ENCODE assay signal across 19 cellular contexts in genomic region chr4:168551211-168551610, GRCh38. TPM values are rescaled to one million over a fixed set of nuclear protein-coding genes. Genes with fewer than 3 reads are reported as not detected.
A peak's percentile ranks its signal among the peaks of the same experiment; 100 is the strongest.
DNase-seq lines count a peak whose midpoint lies in the region; ATAC-seq, FAIRE-seq and TF ChIP-seq lines count a peak whose summit lies in the region.
"Had no signal": no experiment of that assay in that cellular context is flagged by ENCODE, and none has a peak within 500 bp of the region (broad histone marks: within the 10 kb centered on the region; RNA-seq: fewer than 3 reads in every experiment).

No MANE protein-coding gene starts in this region.

- H3K79me2 ChIP-seq in mammary epithelial cell (ENCODE audit: insufficient read depth, low read length): no peaks in the 10 kb centered on the region
- H3K79me2 ChIP-seq in keratinocyte (ENCODE audit: control insufficient read depth, insufficient read depth, low read length): no peaks in the 10 kb centered on the region

- H4K20me1 ChIP-seq in mammary epithelial cell (ENCODE audit: insufficient read depth, low read length) (no peaks in the 10 kb centered on the region), keratinocyte (ENCODE audit: control insufficient read depth, extremely low read depth, insufficient read depth, low read length) (no peaks in the 10 kb centered on the region)

- H3K36me3 Mint-ChIP-seq in activated T-cell treated with anti-CD3 and anti-CD28 coated beads, Interleukin-2, amount 50 U/mL, for 4 hours (ENCODE audit: insufficient read depth): no peaks in the 10 kb centered on the region
- no peaks in the 10 kb centered on the region for H3K36me3 Mint-ChIP-seq in naive thymus-derived CD8-positive, alpha-beta T cell
- H3K36me3 Mint-ChIP-seq: IgD-negative memory B cell, mesothelial cell of epicardium had no signal

- 24% methylated on average over 1 of the region's 1 CpG for WGBS in mammary epithelial cell (ENCODE audit: low coverage, missing lambda C conversion rate)
- WGBS in ovary, 3 donors: 88 to 94% (median 94%) methylated on average over 1 of the region's 1 CpG

- no peak overlapping the region for H2AFZ ChIP-seq in mammary epithelial cell (ENCODE audit: low read depth, low read length)
- H2AFZ ChIP-seq in keratinocyte (ENCODE audit: control insufficient read depth, low read length): no peak overlapping the region

- dilution Hi-C loops in mammary epithelial cell (cut with HindIII; ENCODE audit: low sequenced_read_pairs) (loop anchor here (25.0 kb wide), 1 partner anchor 239 kb away; the partner anchor contains the start of gene DDX60), keratinocyte (cut with MboI; ENCODE audit: extremely low pct_ligation_motif_present, low sequenced_read_pairs) (no loop called here)

- H3K4me1 ChIP-seq in mammary epithelial cell (ENCODE audit: insufficient read depth, low read length): peaks cover 24% of the 10 kb centered on the region
- H3K4me1 ChIP-seq in keratinocyte (ENCODE audit: control insufficient read depth, extremely low read depth, insufficient read depth, low read length): peaks cover 20% of the 10 kb centered on the region
- peaks cover 1% of the 10 kb centered on the region for H3K4me1 ChIP-seq in ovary (ENCODE audit: insufficient read depth)
- H3K4me1 ChIP-seq: spleen had no signal

- no peaks in the 10 kb centered on the region for H3K9me3 ChIP-seq in mammary epithelial cell (replicated peaks; ENCODE audit: insufficient read depth, low read length)
- no peaks in the 10 kb centered on the region for H3K9me3 ChIP-seq in keratinocyte (ENCODE audit: control insufficient read depth, low read depth, low read length)
- H3K9me3 ChIP-seq in ovary: no peaks in the 10 kb centered on the region
- H3K9me3 ChIP-seq: spleen had no signal

- TF ChIP-seq CTCF in AG10803 (conservative IDR thresholded peaks at IDR 0.05; ENCODE audit: low read length) (no peak), mammary epithelial cell (conservative IDR thresholded peaks at IDR 0.05 in 1 of 2, IDR thresholded peaks at IDR 0.05 in 1 of 2; ENCODE audit: extremely low read depth in 1 of 2, insufficient read depth in 1 of 2, low read depth in 1 of 2, low read length in 2 of 2) (no peak), keratinocyte (optimal IDR thresholded peaks at IDR 0.05 in 1 of 3, IDR thresholded peaks at IDR 0.05 in 1 of 3, conservative IDR thresholded peaks at IDR 0.05 in 1 of 3; ENCODE audit: extremely low read depth in 1 of 3, insufficient read depth in 2 of 3, low read length in 3 of 3) (no peak), ovary (IDR thresholded peaks at IDR 0.05) (no peak)

- no peaks in the 10 kb centered on the region for H3K36me3 ChIP-seq in mammary epithelial cell (ENCODE audit: insufficient read depth, low read length)
- no peaks in the 10 kb centered on the region for H3K36me3 ChIP-seq in keratinocyte (ENCODE audit: control insufficient read depth in 2 of 2, extremely low read depth in 1 of 2, insufficient read depth in 2 of 2, low read length in 2 of 2)
- H3K36me3 ChIP-seq in ovary: no peaks in the 10 kb centered on the region
- H3K36me3 ChIP-seq: spleen had no signal

- no peak overlapping the region for H3K9ac ChIP-seq in mammary epithelial cell (ENCODE audit: insufficient read depth, low read length)
- no peak overlapping the region for H3K9ac ChIP-seq in keratinocyte (ENCODE audit: control insufficient read depth, extremely low read depth, insufficient read depth, low read length)

- no peak overlapping the region for H3K27ac Mint-ChIP-seq in naive thymus-derived CD8-positive, alpha-beta T cell
- H3K27ac Mint-ChIP-seq: activated B cell treated with CpG ODN at 0.5 μM for 24 hours, B cell, endodermal cell, IgD-negative memory B cell had no signal

- FAIRE-seq in keratinocyte (lab: Jason Lieb, UNC): no peak

- peak; percentile 92 for DNase-seq in AG10803 (ENCODE audit: low read depth)
- peak; percentile 86 for DNase-seq in M059J (ENCODE audit: low read depth)
- DNase-seq in mammary epithelial cell: peak; percentile 80
- peak; percentile 45 for DNase-seq in keratinocyte (ENCODE audit: low read depth, low spot score)
- DNase-seq in activated T-cell treated with anti-CD3 and anti-CD28 coated beads, Interleukin-2, amount 50 U/mL, for 4 hours: no peak
- DNase-seq in naive thymus-derived CD8-positive, alpha-beta T cell: no peak
- no peak for DNase-seq in ovary
- DNase-seq: activated B cell treated with CpG ODN at 0.5 μM for 24 hours; activated gamma-delta T cell treated with Interleukin-2 at 50 U/mL for 16 hours; endodermal cell; islet precursor cell; occipital lobe; spleen; stimulated activated naive CD4-positive, alpha-beta T cell treated with Interleukin-2 at 50 U/mL for 16 hours had no signal

- no peaks in the 10 kb centered on the region for H3K9me1 ChIP-seq in keratinocyte (ENCODE audit: control insufficient read depth, extremely low read depth, insufficient read depth, low read length)

- no peaks in the 10 kb centered on the region for H3K27me3 ChIP-seq in mammary epithelial cell (ENCODE audit: insufficient read depth, low read length)
- H3K27me3 ChIP-seq in keratinocyte (ENCODE audit: control insufficient read depth, extremely low read depth, insufficient read depth, low read length): no peaks in the 10 kb centered on the region
- no peaks in the 10 kb centered on the region for H3K27me3 ChIP-seq in ovary
- H3K27me3 ChIP-seq: cardiac muscle cell, spleen had no signal

- H3K9me3 Mint-ChIP-seq in activated T-cell treated with anti-CD3 and anti-CD28 coated beads, Interleukin-2, amount 50 U/mL, for 4 hours: no peaks in the 10 kb centered on the region
- H3K9me3 Mint-ChIP-seq in naive thymus-derived CD8-positive, alpha-beta T cell: no peaks in the 10 kb centered on the region
- H3K9me3 Mint-ChIP-seq: activated B cell treated with CpG ODN at 0.5 μM for 24 hours, endodermal cell, IgD-negative memory B cell, mesothelial cell of epicardium had no signal

- H3K27ac ChIP-seq in mammary epithelial cell (ENCODE audit: insufficient read depth, low read depth, low read length) (peak overlapping the region; percentile 93), keratinocyte (ENCODE audit: control insufficient read depth, insufficient read depth, low read length) (peak overlapping the region; percentile 45), ovary (no peak overlapping the region)
- H3K27ac ChIP-seq: cardiac muscle cell, spleen had no signal

- BruUV-seq in mammary epithelial cell (replicated peaks; lab: Mats Ljungman, UMichigan): no TSS peak

- peak overlapping the region; percentile 59 for H3K4me2 ChIP-seq in mammary epithelial cell (ENCODE audit: insufficient read depth, low read depth, low read length)
- peak overlapping the region; percentile 4 for H3K4me2 ChIP-seq in keratinocyte (ENCODE audit: control insufficient read depth, extremely low read depth, insufficient read depth, low read depth, low read length)

- H3K4me3 ChIP-seq in AG10803 (ENCODE audit: low read length): no peak overlapping the region
- no peak overlapping the region for H3K4me3 ChIP-seq in mammary epithelial cell (replicated peaks in 1 of 3; ENCODE audit: insufficient read depth in 1 of 3, low read depth in 2 of 3, low read length in 3 of 3)
- H3K4me3 ChIP-seq in keratinocyte (ENCODE audit: control insufficient read depth in 2 of 3, extremely low read depth in 1 of 3, insufficient read depth in 2 of 3, low read depth in 1 of 3, low read length in 3 of 3): no peak overlapping the region
- no peak overlapping the region for H3K4me3 ChIP-seq in ovary
- H3K4me3 ChIP-seq: cardiac muscle cell, spleen had no signal

- no peak for ATAC-seq in activated T-cell treated with anti-CD3 and anti-CD28 coated beads, Interleukin-2, amount 50 U/mL, for 4 hours
- no peak for ATAC-seq in naive thymus-derived CD8-positive, alpha-beta T cell
- no peak for ATAC-seq in GM21381 (IDR thresholded peaks at IDR 0.05; ENCODE audit: unreplicated experiment)

- TF ChIP-seq EP300 in ovary (IDR thresholded peaks at IDR 0.05): no peak

- H3K4me3 Mint-ChIP-seq in activated T-cell treated with anti-CD3 and anti-CD28 coated beads, Interleukin-2, amount 50 U/mL, for 4 hours: no peak overlapping the region
- no peak overlapping the region for H3K4me3 Mint-ChIP-seq in naive thymus-derived CD8-positive, alpha-beta T cell
- H3K4me3 Mint-ChIP-seq: activated B cell treated with CpG ODN at 0.5 μM for 24 hours, B cell, endodermal cell, IgD-negative memory B cell, mesothelial cell of epicardium had no signal

- TF ChIP-seq POLR2A in ovary (IDR thresholded peaks at IDR 0.05): no peak

- peaks cover 3% of the 10 kb centered on the region for H3K27me3 Mint-ChIP-seq in activated T-cell treated with anti-CD3 and anti-CD28 coated beads, Interleukin-2, amount 50 U/mL, for 4 hours (ENCODE audit: low read depth)
- H3K27me3 Mint-ChIP-seq in naive thymus-derived CD8-positive, alpha-beta T cell: peaks cover 0 to 7% (median 3%) of the 10 kb centered on the region in 5 donors
- H3K27me3 Mint-ChIP-seq: IgD-negative memory B cell had no signal

- CTCF ChIA-PET in mammary epithelial cell (lab: Charles Lee; ENCODE audit: low non-redundant PET): no interaction called here

- in situ Hi-C loops in mammary epithelial cell (cut with MboI; ENCODE audit: low sequenced_read_pairs in 2 of 2): no loop called here

- intact Hi-C loops in mammary epithelial cell (cut with micrococcal nuclease): loop anchor here (5.0 kb wide), 1 partner anchor 64 kb away; no protein-coding TSS in a partner anchor
- intact Hi-C loops in ovary (cut with DNase I): no loop called here

- POLR2A ChIA-PET in naive thymus-derived CD8-positive, alpha-beta T cell (lab: Charles Lee): no interaction called here

- H3K4me1 Mint-ChIP-seq in activated T-cell treated with anti-CD3 and anti-CD28 coated beads, Interleukin-2, amount 50 U/mL, for 4 hours (ENCODE audit: low read depth): no peaks in the 10 kb centered on the region
- no peaks in the 10 kb centered on the region for H3K4me1 Mint-ChIP-seq in naive thymus-derived CD8-positive, alpha-beta T cell
- H3K4me1 Mint-ChIP-seq: activated B cell treated with CpG ODN at 0.5 μM for 24 hours, B cell, IgD-negative memory B cell had no signal

RNA-seq across cellular contexts. Expression of gene PALLD, which starts 54.4 kb away (rescaled TPM):
- 21.6 and 46.0 TPM in 2 replicates for total RNA-seq in M059J (2014; rRNA removed; shearing (Covaris generic))
- total RNA-seq in mammary epithelial cell (100 to 1,000 TPM; 296 to 380 TPM), ovary (100 to 1,000 TPM in 5 of 7 donors, 10 to 100 TPM in 2; 96.8 to 229 (median 137) TPM)
- polyA plus RNA-seq in mammary epithelial cell (122 TPM), keratinocyte (83.5 to 152 TPM (median 136 TPM) in 3 replicates), ovary (100 to 1,000 TPM; 101 to 605 TPM)
- polyA minus RNA-seq in mammary epithelial cell (433 TPM), keratinocyte (116 to 231 TPM (median 181 TPM) in 3 replicates)
- polyA plus RNA-seq in keratinocyte (2011; ENCODE audit: low read depth): 223 TPM
- 142 and 178 TPM in 2 replicates for polyA plus RNA-seq in keratinocyte (2011; cell fraction: cytosol; rRNA removed)
- 226 and 245 TPM in 2 replicates for polyA plus RNA-seq in keratinocyte (2011; cell fraction: nucleus; rRNA removed)
- polyA plus RNA-seq in keratinocyte (2012; ENCODE audit: low replicate concordance): 131 and 170 TPM in 2 replicates
- 139 TPM for polyA minus RNA-seq in keratinocyte (2011; cell fraction: cytosol; rRNA and poly(A)+ RNA removed)
- 133 and 295 TPM in 2 replicates for polyA minus RNA-seq in keratinocyte (2011; cell fraction: nucleus; rRNA and poly(A)+ RNA removed)
- 1 to 10 TPM in 2 of 3 donors, under 1 TPM in 1; 0.94 to 2.4 (median 1.2) TPM for total RNA-seq in activated T-cell treated with anti-CD3 and anti-CD28 coated beads, Interleukin-2, amount 50 U/mL, for 4 hours
- total RNA-seq in naive thymus-derived CD8-positive, alpha-beta T cell: under 1 TPM; 0.08 to 0.34 TPM
- under 1 TPM in 1 of 3 donors, not detected in 2; 0.32 TPM for polyA plus RNA-seq in naive thymus-derived CD8-positive, alpha-beta T cell

Comparison
In these comparisons a context has a peak if more than half of its experiments do, and no peak if none do; other contexts are left out.
1. DNase-seq: peak in AG10803 (single experiment), M059J (single experiment), mammary epithelial cell (single experiment) and keratinocyte (single experiment); none in activated T-cell treated with anti-CD3 and anti-CD28 coated beads, Interleukin-2, amount 50 U/mL, for 4 hours (single experiment), naive thymus-derived CD8-positive, alpha-beta T cell (0 of 10) and ovary (0 of 5).
2. H3K27ac ChIP-seq: peak in mammary epithelial cell (single experiment) and keratinocyte (single experiment); none in ovary (0 of 2).